ENCODE assay signal across 14 cellular contexts in the genomic region with DNA sequence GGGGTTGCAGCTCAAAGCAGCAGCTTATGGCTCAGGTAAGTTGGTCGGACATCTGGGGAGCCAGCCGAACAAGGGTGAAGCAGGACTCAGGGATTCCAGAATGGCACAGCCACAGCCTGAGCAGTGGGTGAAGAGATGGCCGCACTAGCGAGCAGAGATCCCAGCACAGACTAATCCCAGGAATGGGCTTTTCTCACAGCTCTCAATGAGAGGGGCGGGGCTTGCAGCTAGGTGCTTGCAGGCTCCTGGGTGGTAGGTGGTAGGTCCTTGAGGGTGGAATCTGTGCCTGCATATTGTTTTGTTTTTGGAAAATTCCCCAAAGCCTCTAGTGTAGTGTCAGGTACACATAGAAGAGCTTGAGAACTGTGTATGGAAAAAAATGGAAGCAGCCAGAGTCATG.
"Had no signal": no experiment of that assay in that cellular context is flagged by ENCODE, and none has a peak within 500 bp of the region (broad histone marks: within the 10 kb centered on the region; RNA-seq: fewer than 3 reads in every experiment).

No MANE protein-coding gene starts in this region.

- H3K27ac ChIP-seq: cardiac muscle cell, colonic mucosa, ovary, sigmoid colon, SK-N-MC, testis had no signal

- ATAC-seq: activated T-cell treated with anti-CD3 and anti-CD28 coated beads, Interleukin-2, amount 50 U/mL, for 4 hours; left colon; stimulated activated naive CD8-positive, alpha-beta T cell treated with anti-CD3 and anti-CD28 coated beads, Interleukin-15, amount 100 ng/mL, for 72 hours; T-cell had no signal

- H3K4me3 ChIP-seq: cardiac muscle cell, colonic mucosa, ovary, sigmoid colon, SK-N-MC, testis had no signal

- H3K9me3 ChIP-seq: colonic mucosa, ovary, sigmoid colon, testis had no signal

- H3K4me3 Mint-ChIP-seq: activated T-cell treated with anti-CD3 and anti-CD28 coated beads, Interleukin-2, amount 50 U/mL, for 4 hours; nephron progenitor cell; stimulated activated naive CD8-positive, alpha-beta T cell treated with anti-CD3 and anti-CD28 coated beads, Interleukin-15, amount 100 ng/mL, for 72 hours had no signal

- H3K4me1 Mint-ChIP-seq: nephron progenitor cell had no signal

- H3K4me1 ChIP-seq: colonic mucosa, testis had no signal

- H3K27ac Mint-ChIP-seq: nephron progenitor cell, T-cell had no signal

- H3K27me3 Mint-ChIP-seq: stimulated activated naive CD8-positive, alpha-beta T cell treated with anti-CD3 and anti-CD28 coated beads, Interleukin-15, amount 100 ng/mL, for 72 hours; T-cell had no signal

- H3K36me3 ChIP-seq: cardiac muscle cell, colonic mucosa, ovary, sigmoid colon had no signal

- H3K9me3 Mint-ChIP-seq: activated T-cell treated with anti-CD3 and anti-CD28 coated beads, Interleukin-2, amount 50 U/mL, for 4 hours; nephron progenitor cell; stimulated activated naive CD8-positive, alpha-beta T cell treated with anti-CD3 and anti-CD28 coated beads, Interleukin-15, amount 100 ng/mL, for 72 hours; T-cell had no signal

- H3K27me3 ChIP-seq: cardiac muscle cell, colonic mucosa, ovary, sigmoid colon, testis had no signal

- DNase-seq: activated CD4-positive, alpha-beta T cell treated with anti-CD3 and anti-CD28 coated beads, Interleukin-2, amount 50 U/mL, for 4 hours; activated T-cell treated with anti-CD3 and anti-CD28 coated beads, Interleukin-2, amount 50 U/mL, for 4 hours; colonic mucosa; hippocampal formation; left colon; nephron progenitor cell; ovary; sigmoid colon; stimulated activated CD4-positive, alpha-beta T cell treated with anti-CD3 and anti-CD28 coated beads, Interleukin-12 subunit alpha, Interleukin-12 subunit beta, amount 100 ng/mL, for 4 hours; stimulated activated naive CD8-positive, alpha-beta T cell treated with anti-CD3 and anti-CD28 coated beads, Interleukin-15, amount 100 ng/mL, for 72 hours; T-cell; testis had no signal
